ENCODE assay signal across 8 cellular contexts in genomic region chr22:40922484-40923303, GRCh38. TPM values are rescaled to one million over a fixed set of nuclear protein-coding genes. Genes with fewer than 3 reads are reported as not detected.
DNase-seq lines count a peak whose midpoint lies in the region; TF ChIP-seq lines count a peak whose summit lies in the region.

No MANE protein-coding gene starts in this region.

- H3K4me1 Mint-ChIP-seq in chondrocyte (ENCODE audit: low read depth), result peaks cover 4% of the 10 kb centered on the region

- H3K27me3 Mint-ChIP-seq in chondrocyte (ENCODE audit: low read depth), result no peaks in the 10 kb centered on the region

- WGBS in tibial nerve, 2 donors, result 55 to 63% methylated on average over 5 of the region's 5 CpGs

- H3K36me3 Mint-ChIP-seq in chondrocyte (ENCODE audit: low read depth), result peaks cover 16% of the 10 kb centered on the region

- DNase-seq in NCI-H524 (lab: John Stamatoyannopoulos, UW) (peak; percentile 27 to 52), NCI-H524 treated with DMSO at 0.1 percent for 48 hours (lab: John Stamatoyannopoulos, UW) (no peak), HuH-7 (ENCODE audit: low spot score) (peak; percentile 30), Peyer's patch (no peak), chondrocyte (ENCODE audit: low spot score) (no peak), left kidney (ENCODE audit: low read depth, low spot score) (peak; percentile 76), tibial nerve (ENCODE audit: low spot score in 2 of 2) (peak in 1 of 2 donors; percentile 64), GOT3 (lab: John Stamatoyannopoulos, UW) (no peak)

- peaks cover 0 to 21% (median 0%) of the 10 kb centered on the region in 3 donors for H3K36me3 ChIP-seq in Peyer's patch
- H3K36me3 ChIP-seq in tibial nerve, result peaks cover 3 to 79% (median 21%) of the 10 kb centered on the region in 3 donors

- H3K9me3 ChIP-seq in Peyer's patch, result no peaks in the 10 kb centered on the region
- H3K9me3 ChIP-seq in tibial nerve, result no peaks in the 10 kb centered on the region

- peaks cover 0 to 7% (median 0%) of the 10 kb centered on the region in 4 donors for H3K4me1 ChIP-seq in Peyer's patch
- H3K4me1 ChIP-seq in tibial nerve, result peaks cover 0 to 5% (median 0%) of the 10 kb centered on the region in 4 donors

- H3K27ac ChIP-seq in Peyer's patch (no peak overlapping the region), tibial nerve (peak overlapping the region in 2 of 4 donors; percentile 55 to 66)

- no peaks in the 10 kb centered on the region for H3K9me3 Mint-ChIP-seq in chondrocyte (ENCODE audit: low read depth)

- H3K4me3 ChIP-seq in Peyer's patch (no peak overlapping the region), tibial nerve (no peak overlapping the region)

- H3K4me3 Mint-ChIP-seq in chondrocyte (ENCODE audit: unreplicated experiment), result peak overlapping the region; percentile 12

- TF ChIP-seq EP300 in tibial nerve (IDR thresholded peaks at IDR 0.05), result peak in 1 of 2 donors; percentile 9

- TF ChIP-seq POLR2A in Peyer's patch (IDR thresholded peaks at IDR 0.05) (no peak), tibial nerve (IDR thresholded peaks at IDR 0.05) (no peak)

- H3K27me3 ChIP-seq in Peyer's patch (no peaks in the 10 kb centered on the region), tibial nerve (no peaks in the 10 kb centered on the region)

- peak overlapping the region; percentile 36 for H3K27ac Mint-ChIP-seq in chondrocyte (ENCODE audit: unreplicated experiment)

- TF ChIP-seq CTCF in Peyer's patch (IDR thresholded peaks at IDR 0.05) (peak; percentile 51 to 93 (median 88)), chondrocyte (IDR thresholded peaks at IDR 0.05) (peak; percentile 92), tibial nerve (IDR thresholded peaks at IDR 0.05) (peak; percentile 64 to 84 (median 69))

RNA-seq across cellular contexts. Expression of gene RBX1, which starts 28.5 kb away (rescaled TPM):
- 10 to 100 TPM; 25.9 to 37.5 (median 27.2) TPM for total RNA-seq in Peyer's patch
- 54.8 to 64.3 TPM (median 57.7 TPM) in 3 replicates for total RNA-seq in chondrocyte
- total RNA-seq in tibial nerve, result 10 to 100 TPM; 27.7 to 62.6 (median 33.9) TPM

Comparison
In these comparisons a context has a peak if more than half of its experiments do, and no peak if none do; other contexts are left out.
1. DNase-seq: peak in NCI-H524 (2 of 2), HuH-7 (single experiment) and left kidney (single experiment); none in NCI-H524 treated with DMSO at 0.1 percent for 48 hours (single experiment), Peyer's patch (0 of 3), chondrocyte (single experiment) and GOT3 (single experiment).
2. Peak in every context shown above with its lines, with median percentiles within 50 percentile points of each other: CTCF ChIP-seq.